ENCODE assay signal across 26 cellular contexts in genomic region chr2:133431289-133431688, GRCh38.
DNase-seq lines count a peak whose midpoint lies in the region; ATAC-seq and TF ChIP-seq lines count a peak whose summit lies in the region.
"Had no signal": no experiment of that assay in that cellular context is flagged by ENCODE, and none has a peak within 500 bp of the region (broad histone marks: within the 10 kb centered on the region; RNA-seq: fewer than 3 reads in every experiment).

No MANE protein-coding gene starts in this region.

- in situ Hi-C loops in G401 (cut with HindIII; ENCODE audit: low sequenced_read_pairs): no loop called here

- no peaks in the 10 kb centered on the region for H3K79me2 ChIP-seq in hepatocyte

- no peaks in the 10 kb centered on the region for H3K4me1 ChIP-seq in hepatocyte (ENCODE audit: insufficient read depth)
- H3K4me1 ChIP-seq: BLaER1 had no signal

- ATAC-seq in Right ventricle myocardium superior (ENCODE audit: poor library complexity): no peak
- no peak for ATAC-seq in HG02852 (IDR thresholded peaks at IDR 0.05; ENCODE audit: unreplicated experiment)
- ATAC-seq: activated CD8-positive, alpha-beta T cell treated with anti-CD3 and anti-CD28 coated beads for 36 hours; GM12878; K562; Panc1; SK-N-SH treated with all-trans-retinoic acid at 6 μM for 48 hours had no signal

- H4K20me1 ChIP-seq in hepatocyte (ENCODE audit: insufficient read depth, poor library complexity, severe bottlenecking): no peaks in the 10 kb centered on the region
- H4K20me1 ChIP-seq: BLaER1 had no signal

- H3K36me3 ChIP-seq in hepatocyte (replicated peaks; ENCODE audit: insufficient read depth, low read depth): no peaks in the 10 kb centered on the region
- H3K36me3 ChIP-seq: BLaER1 had no signal

- DNase-seq in DMS53 (lab: John Stamatoyannopoulos, UW): peak; percentile 37
- no peak for DNase-seq in DMS53 treated with DMSO at 0.1 percent for 48 hours (lab: John Stamatoyannopoulos, UW; ENCODE audit: unreplicated experiment)
- peak; percentile 55 for DNase-seq in astrocyte of the hippocampus (ENCODE audit: low read depth, low spot score)
- peak; percentile 30 for DNase-seq in hepatocyte (ENCODE audit: low spot score)
- DNase-seq in G401 (ENCODE audit: low spot score): no peak
- DNase-seq in NCI-H2227 (lab: John Stamatoyannopoulos, UW; ENCODE audit: unreplicated experiment): no peak
- DNase-seq in Right ventricle myocardium superior: no peak
- DNase-seq: activated CD4-positive, CD25-positive, alpha-beta regulatory T cell; activated CD8-positive, alpha-beta T cell treated with anti-CD3 and anti-CD28 coated beads for 36 hours; activated naive CD4-positive, alpha-beta T cell treated with Interleukin-2 at 50 U/mL for 16 hours; activated T-cell treated with anti-CD3 and anti-CD28 coated beads, Interleukin-2, amount 50 U/mL, for 1 hour; anterior cingulate cortex; Calu3; effector memory CD4-positive, alpha-beta T cell; head of caudate nucleus; MV-4-11; NCI-H187 treated with DMSO at 0.1 percent for 48 hours; NCI-H446; nucleus accumbens; T-helper 9 cell had no signal

- H3K27ac ChIP-seq in hepatocyte: no peak overlapping the region
- H3K27ac ChIP-seq: BLaER1 had no signal

- intact Hi-C loops in Right ventricle myocardium superior (cut with DNase I): no loop called here

- no peak overlapping the region for H2AFZ ChIP-seq in hepatocyte

- no peak overlapping the region for H3K4me3 ChIP-seq in hepatocyte
- H3K4me3 ChIP-seq: BLaER1, GM12878, K562 had no signal

- no peaks in the 10 kb centered on the region for H3K9me2 ChIP-seq in hepatocyte (replicated peaks; ENCODE audit: insufficient read depth)

- H3K4me2 ChIP-seq in hepatocyte: no peak overlapping the region
- H3K4me2 ChIP-seq: BLaER1 had no signal

- H3K9me3 ChIP-seq in hepatocyte (ENCODE audit: low read depth): no peaks in the 10 kb centered on the region

- no peaks in the 10 kb centered on the region for H3K27me3 ChIP-seq in hepatocyte
- H3K27me3 ChIP-seq: BLaER1 had no signal

- TF ChIP-seq CTCF in hepatocyte (IDR thresholded peaks at IDR 0.05; ENCODE audit: poor library complexity): no peak

- WGBS in hepatocyte (ENCODE audit: low lambda C conversion rate, missing lambda C conversion rate): 20% methylated on average over 4 of the region's 4 CpGs

Comparison
In these comparisons a context has a peak if more than half of its experiments do, and no peak if none do; other contexts are left out.
1. DNase-seq: peak in DMS53 (single experiment), astrocyte of the hippocampus (single experiment) and hepatocyte (single experiment); none in DMS53 treated with DMSO at 0.1 percent for 48 hours (single experiment), G401 (single experiment), NCI-H2227 (single experiment) and Right ventricle myocardium superior (single experiment).